In the genomic region with DNA sequence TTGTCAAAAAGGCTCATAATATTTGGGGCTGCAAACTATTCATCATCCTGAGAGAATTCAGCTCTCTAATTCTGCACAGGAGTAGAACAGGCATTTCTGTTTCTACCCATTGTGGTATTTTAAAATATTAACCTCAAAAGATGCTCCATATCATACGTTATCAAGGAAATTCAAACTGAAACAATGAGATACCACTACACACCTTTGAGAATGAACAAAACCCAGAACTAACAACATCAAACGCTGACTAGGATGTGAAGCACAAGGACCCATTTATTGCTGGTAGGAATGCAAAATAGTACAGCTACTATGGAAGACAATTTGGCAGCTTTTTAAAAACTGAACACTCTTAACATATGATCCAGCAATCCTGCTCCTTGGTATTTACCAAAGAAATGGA, we compare ENCODE assay signal across 1 cellular context.
TF ChIP-seq lines count a peak whose summit lies in the region.

No MANE protein-coding gene starts in this region.

TF ChIP-seq in IMR-90, 13 proteins besides CTCF, POLR2A, EP300 and RAD21:
- TF ChIP-seq, protein P1, sequence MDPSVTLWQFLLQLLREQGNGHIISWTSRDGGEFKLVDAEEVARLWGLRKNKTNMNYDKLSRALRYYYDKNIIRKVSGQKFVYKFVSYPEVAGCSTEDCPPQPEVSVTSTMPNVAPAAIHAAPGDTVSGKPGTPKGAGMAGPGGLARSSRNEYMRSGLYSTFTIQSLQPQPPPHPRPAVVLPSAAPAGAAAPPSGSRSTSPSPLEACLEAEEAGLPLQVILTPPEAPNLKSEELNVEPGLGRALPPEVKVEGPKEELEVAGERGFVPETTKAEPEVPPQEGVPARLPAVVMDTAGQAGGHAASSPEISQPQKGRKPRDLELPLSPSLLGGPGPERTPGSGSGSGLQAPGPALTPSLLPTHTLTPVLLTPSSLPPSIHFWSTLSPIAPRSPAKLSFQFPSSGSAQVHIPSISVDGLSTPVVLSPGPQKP (IDR thresholded peaks at IDR 0.05; ENCODE audit: borderline replicate concordance, low read depth, low read length), result no peak
- TF ChIP-seq RFX5 (IDR thresholded peaks at IDR 0.05; ENCODE audit: low read depth, low read length) (no peak), MXI1 (IDR thresholded peaks at IDR 0.05; ENCODE audit: borderline replicate concordance, low read depth, low read length) (no peak), CHD1 (IDR thresholded peaks at IDR 0.05; ENCODE audit: low read depth, low read length) (no peak), BHLHE40 (IDR thresholded peaks at IDR 0.05; ENCODE audit: low read depth, low read length) (no peak)
